ENCODE assay signal across 18 cellular contexts in genomic region chr2:202196727-202197126, GRCh38.
"Had no signal": no experiment of that assay in that cellular context is flagged by ENCODE, and none has a peak within 500 bp of the region (broad histone marks: within the 10 kb centered on the region; RNA-seq: fewer than 3 reads in every experiment).

No MANE protein-coding gene starts in this region.

- DNase-seq: activated CD4-positive, alpha-beta T cell treated with anti-CD3 and anti-CD28 coated beads for 4 hours; activated CD8-positive, alpha-beta T cell treated with anti-CD3 and anti-CD28 coated beads for 36 hours; activated effector memory CD4-positive, alpha-beta T cell treated with anti-CD3 and anti-CD28 coated beads, Interleukin-2, amount 50 U/mL, for 16 hours; activated naive CD4-positive, alpha-beta T cell treated with anti-CD3 and anti-CD28 coated beads, Interleukin-2, amount 50 U/mL, for 16 hours; activated T-cell treated with anti-CD3 and anti-CD28 coated beads, Interleukin-2, amount 50 U/mL, for 48 hours; aorta; colonic mucosa; endodermal cell; heart left ventricle; kidney; nucleus accumbens; stimulated activated CD4-positive, alpha-beta T cell treated with anti-CD3 and anti-CD28 coated beads, Interleukin-4, amount 100 ng/mL, for 4 hours; T1000; testis had no signal

- H3K4me3 ChIP-seq: colonic mucosa, heart left ventricle, testis had no signal

- H3K36me3 ChIP-seq: colonic mucosa had no signal

- H3K4me1 ChIP-seq: colonic mucosa, heart left ventricle, testis had no signal

- H3K27ac ChIP-seq: colonic mucosa, heart left ventricle, testis had no signal

- H3K9me3 ChIP-seq: colonic mucosa, heart left ventricle, testis had no signal

- H3K27me3 ChIP-seq: colonic mucosa, heart left ventricle, testis had no signal

- ATAC-seq: activated CD8-positive, alpha-beta T cell treated with anti-CD3 and anti-CD28 coated beads for 36 hours; heart left ventricle; left lobe of liver; sciatic nerve; stimulated activated memory B cell treated with anti-CD40 and anti-IgM and Interleukin-4, amounts not matched to agents 10 μg/mL and 1 μg/mL and 100 μg/mL, for 72 hours; WTC11 had no signal
